17 cellular contexts compared by ENCODE assay signal in the genomic region with DNA sequence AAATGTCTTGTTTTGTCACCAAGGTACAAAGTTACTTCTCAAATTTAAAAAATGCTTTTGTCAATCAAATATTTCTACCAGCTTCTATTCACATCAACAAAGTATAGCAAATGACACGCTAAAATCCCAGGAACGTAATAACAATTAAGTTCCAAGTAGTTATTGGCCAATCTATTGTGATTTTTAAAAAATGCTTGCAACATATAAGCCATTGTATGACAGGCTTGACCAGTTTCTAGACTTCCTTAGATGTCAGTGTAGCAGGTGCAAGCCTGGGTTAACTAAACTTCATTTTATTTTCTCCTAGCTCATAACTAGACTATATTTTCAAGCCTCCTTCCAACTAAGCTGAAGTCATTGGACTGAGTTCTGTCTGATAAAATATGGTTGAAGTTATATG.
"Had no signal": no experiment of that assay in that cellular context is flagged by ENCODE, and none has a peak within 500 bp of the region (broad histone marks: within the 10 kb centered on the region; RNA-seq: fewer than 3 reads in every experiment).

No MANE protein-coding gene starts in this region.

- H3K4me1 ChIP-seq: foreskin keratinocyte, heart left ventricle, parathyroid adenoma, prostate gland, sigmoid colon had no signal

- H3K79me2 ChIP-seq: parathyroid adenoma had no signal

- H3K36me3 Mint-ChIP-seq: naive thymus-derived CD4-positive, alpha-beta T cell had no signal

- H2AFZ ChIP-seq: parathyroid adenoma had no signal

- H3K27me3 ChIP-seq: foreskin keratinocyte, sigmoid colon had no signal

- H3K9me3 Mint-ChIP-seq: dendritic cell treated with granulocyte-macrophage colony-stimulating factor and Interleukin-4, amounts not matched to agents 40 ng/mL and 50 ng/mL, for 4 days; effector memory CD8-positive, alpha-beta T cell; naive thymus-derived CD4-positive, alpha-beta T cell; nephron progenitor cell had no signal

- H3K27ac Mint-ChIP-seq: dendritic cell treated with granulocyte-macrophage colony-stimulating factor and Interleukin-4, amounts not matched to agents 40 ng/mL and 50 ng/mL, for 4 days; effector memory CD8-positive, alpha-beta T cell; naive thymus-derived CD4-positive, alpha-beta T cell; nephron progenitor cell had no signal

- H3K9me3 ChIP-seq: heart left ventricle, prostate gland, sigmoid colon had no signal

- H3K36me3 ChIP-seq: heart left ventricle, prostate gland, sigmoid colon had no signal

- FAIRE-seq: urothelium cell line had no signal

- H3K4me3 Mint-ChIP-seq: dendritic cell treated with granulocyte-macrophage colony-stimulating factor and Interleukin-4, amounts not matched to agents 40 ng/mL and 50 ng/mL, for 4 days; effector memory CD8-positive, alpha-beta T cell; naive thymus-derived CD4-positive, alpha-beta T cell; nephron progenitor cell had no signal

- DNase-seq: effector memory CD8-positive, alpha-beta T cell; foreskin keratinocyte; heart left ventricle; hippocampal formation; left colon; left ventricle myocardium superior; mesendoderm; naive thymus-derived CD4-positive, alpha-beta T cell; nephron progenitor cell; sigmoid colon; stimulated activated naive CD4-positive, alpha-beta T cell treated with Interleukin-2 at 50 U/mL for 16 hours had no signal

- ATAC-seq: effector memory CD8-positive, alpha-beta T cell; foreskin keratinocyte; heart left ventricle; left colon; left ventricle myocardium superior; naive thymus-derived CD4-positive, alpha-beta T cell had no signal

- H3K27ac ChIP-seq: foreskin keratinocyte, heart left ventricle, parathyroid adenoma, prostate gland, sigmoid colon, skin epidermis had no signal

- H3K4me3 ChIP-seq: heart left ventricle, lung, prostate gland, sigmoid colon, skin epidermis had no signal

- H3K9ac ChIP-seq: parathyroid adenoma had no signal
